8 cellular contexts compared by ENCODE assay signal in genomic region chr11:9138612-9139579, GRCh38. TPM values are rescaled to one million over a fixed set of nuclear protein-coding genes. Genes with fewer than 3 reads are reported as not detected.
DNase-seq lines count a peak whose midpoint lies in the region; ATAC-seq, FAIRE-seq and TF ChIP-seq lines count a peak whose summit lies in the region.

No MANE protein-coding gene starts in this region.

- H3K9ac ChIP-seq in endodermal cell (ENCODE audit: extremely low read depth, low read length, poor library complexity, severe bottlenecking) (no peak overlapping the region), mesendoderm (ENCODE audit: low read length) (no peak overlapping the region)

- H3K9me3 ChIP-seq in A549 = no peaks in the 10 kb centered on the region
- H3K9me3 ChIP-seq in SJSA1 (replicated peaks) = no peaks in the 10 kb centered on the region
- no peaks in the 10 kb centered on the region for H3K9me3 ChIP-seq in endodermal cell (ENCODE audit: control insufficient read depth, low read length)

- no peaks in the 10 kb centered on the region for H3K9me3 Mint-ChIP-seq in endodermal cell

- H3K4ac ChIP-seq in mesendoderm (ENCODE audit: low read depth, low read length) = no peak overlapping the region

- H3K4me3 ChIP-seq in A549 = no peak overlapping the region
- H3K4me3 ChIP-seq in SJSA1 = no peak overlapping the region
- no peak overlapping the region for H3K4me3 ChIP-seq in endodermal cell (ENCODE audit: low read length)
- H3K4me3 ChIP-seq in mesendoderm (ENCODE audit: low read length) = no peak overlapping the region

- CTCF ChIA-PET in A549 (lab: Yijun Ruan, JAX) = interaction anchor here (0.7 to 9.0 kb wide), 40 partner anchors 8 to 368 kb away, joined by 3 to 160 read pairs (median 5); partner anchors contain the start of gene SCUBE2
- CTCF ChIA-PET in GM10248 (lab: Yijun Ruan, JAX) = interaction anchor here (0.6 to 9.5 kb wide), 34 partner anchors 10 to 368 kb away, joined by 3 to 224 read pairs (median 6); a partner anchor contains a TSS

- H2AK5ac ChIP-seq in mesendoderm (ENCODE audit: low read length) = no peak overlapping the region

- no peak for TF ChIP-seq RAD21 in A549 (conservative IDR thresholded peaks at IDR 0.05 in 1 of 2, IDR thresholded peaks at IDR 0.05 in 1 of 2)

- H3K4me1 ChIP-seq in A549 = peaks cover 30% of the 10 kb centered on the region
- H3K4me1 ChIP-seq in SJSA1 (replicated peaks) = peaks cover 19% of the 10 kb centered on the region
- peaks cover 12% of the 10 kb centered on the region for H3K4me1 ChIP-seq in endodermal cell (ENCODE audit: control insufficient read depth, insufficient read depth, low read length)
- H3K4me1 ChIP-seq in mesendoderm (ENCODE audit: control insufficient read depth, low read depth, low read length) = no peaks in the 10 kb centered on the region

- no peak overlapping the region for H3K23ac ChIP-seq in mesendoderm (ENCODE audit: low read length)

- peaks cover 41% of the 10 kb centered on the region for H3K36me3 ChIP-seq in SJSA1
- H3K36me3 ChIP-seq in endodermal cell (ENCODE audit: control insufficient read depth, insufficient read depth, low read length) = peaks cover 79% of the 10 kb centered on the region
- peaks cover 15% of the 10 kb centered on the region for H3K36me3 ChIP-seq in mesendoderm (ENCODE audit: control insufficient read depth, insufficient read depth, low read length)

- H3K4me3 Mint-ChIP-seq in endodermal cell = no peak overlapping the region

- H3K27me3 ChIP-seq in SJSA1 (replicated peaks) (no peaks in the 10 kb centered on the region), endodermal cell (ENCODE audit: control insufficient read depth, insufficient read depth, low read length, poor library complexity, severe bottlenecking) (no peaks in the 10 kb centered on the region), mesendoderm (ENCODE audit: insufficient read depth, low read length, poor library complexity) (no peaks in the 10 kb centered on the region)

- no peak for TF ChIP-seq EP300 in A549 (IDR thresholded peaks at IDR 0.05)

- H3K4me2 ChIP-seq in A549 (peak overlapping the region; percentile 54), mesendoderm (ENCODE audit: low read length) (no peak overlapping the region)

- no peaks in the 10 kb centered on the region for H3K27me3 Mint-ChIP-seq in endodermal cell (ENCODE audit: insufficient read depth)

- no peak overlapping the region for H2BK15ac ChIP-seq in mesendoderm (replicated peaks; ENCODE audit: low read depth)

- no peak overlapping the region for H3K18ac ChIP-seq in mesendoderm (ENCODE audit: low read length)

- FAIRE-seq in A549 (lab: Jason Lieb, UNC) = peak; percentile 92

- no peaks in the 10 kb centered on the region for H3K79me1 ChIP-seq in mesendoderm (ENCODE audit: low read length)

- no peak for TF ChIP-seq POLR2A in A549 (IDR thresholded peaks at IDR 0.05; ENCODE audit: low read length)

- ATAC-seq in A549 (peak; percentile 80 to 82), HG02885 (IDR thresholded peaks at IDR 0.05; ENCODE audit: poor library complexity, unreplicated experiment) (no peak)

- H3K27ac ChIP-seq in A549 (peak overlapping the region; percentile 43 to 83; a peak in 5 of 6 replicates), SJSA1 (no peak overlapping the region), endodermal cell (ENCODE audit: low read depth, low read length) (no peak overlapping the region), mesendoderm (ENCODE audit: low read depth, low read length) (no peak overlapping the region)

- H4K8ac ChIP-seq in mesendoderm (ENCODE audit: low read depth, low read length) = no peak overlapping the region

- peaks cover 15% of the 10 kb centered on the region for H3K4me1 Mint-ChIP-seq in endodermal cell

- no peak overlapping the region for H3K56ac ChIP-seq in mesendoderm (ENCODE audit: low read length)

- no peak overlapping the region for H2BK120ac ChIP-seq in mesendoderm (ENCODE audit: low read depth, low read length)

- peak; percentile 82 to 86 for DNase-seq in A549 (ENCODE audit: low read depth in 1 of 2, low spot score in 1 of 2)
- DNase-seq in HS-27A (ENCODE audit: low read depth) = peak; percentile 73
- peak; percentile 63 to 81 for DNase-seq in SJSA1 (ENCODE audit: low read depth in 1 of 2, low spot score in 2 of 2)
- no peak for DNase-seq in endodermal cell
- peak; percentile 96 for DNase-seq in renal cortical epithelial cell (ENCODE audit: low read depth)
- DNase-seq in GM10248 (ENCODE audit: extremely low spot score) = no peak
- DNase-seq in mesendoderm = no peak

- H3K36me3 Mint-ChIP-seq in endodermal cell (ENCODE audit: low read depth) = peaks cover 67% of the 10 kb centered on the region

- POLR2A ChIA-PET in A549 (lab: Yijun Ruan, JAX) = interaction anchor here (0.6 to 1.5 kb wide), 3 partner anchors 89 to 449 kb away, joined by 3 to 7 read pairs (median 4); partner anchors contain the start of gene ZNF143
- POLR2A ChIA-PET in GM10248 (lab: Yijun Ruan, JAX) = no interaction called here

- no peak overlapping the region for H4K5ac ChIP-seq in mesendoderm (ENCODE audit: low read length)

- no peak for TF ChIP-seq CTCF in A549 (IDR thresholded peaks at IDR 0.05)
- no peak for TF ChIP-seq CTCF in endodermal cell (conservative IDR thresholded peaks at IDR 0.05)
- no peak for TF ChIP-seq CTCF in GM10248 (IDR thresholded peaks at IDR 0.05; ENCODE audit: control extremely low read depth, extremely low read depth, low read depth, missing control alignments)

- no peak overlapping the region for H2BK5ac ChIP-seq in mesendoderm (ENCODE audit: low read length)

- H3K27ac Mint-ChIP-seq in endodermal cell = peak overlapping the region; percentile 22

- WGBS in A549 (ENCODE audit: missing lambda C conversion rate) = 20% methylated on average over 16 of the region's 18 CpGs
- WGBS in endodermal cell (ENCODE audit: insufficient coverage in 1 of 2, insufficient read length in 1 of 2), 2 experiments = 89 to 92% methylated on average over 8 to 15 of the region's 18 CpGs
- no CpG with 5 or more reads among the region's 18 CpGs for WGBS in mesendoderm (ENCODE audit: extremely low coverage, insufficient coverage, low lambda C conversion rate)

- H3K79me2 ChIP-seq in mesendoderm (ENCODE audit: control insufficient read depth, insufficient read depth, low read length) = no peaks in the 10 kb centered on the region

TF ChIP-seq in A549, 52 proteins besides CTCF, POLR2A, EP300 and RAD21:
- TF ChIP-seq SMC3 (IDR thresholded peaks at IDR 0.05) (no peak), RARB (CRISPR knock-in tag; IDR thresholded peaks at IDR 0.05) (no peak), RNF2 (IDR thresholded peaks at IDR 0.05; ENCODE audit: borderline replicate concordance, low read depth) (no peak), GATA3 (IDR thresholded peaks at IDR 0.05; ENCODE audit: borderline replicate concordance) (peak; percentile 53; the same call in 1 of the 2 replicates), FOSL2 (IDR thresholded peaks at IDR 0.05) (peak; percentile 85), FOSL2 (CRISPR knock-in tag; IDR thresholded peaks at IDR 0.05) (peak; percentile 93), HOXB5 (CRISPR knock-in tag; IDR thresholded peaks at IDR 0.05) (no peak), HES2 (IDR thresholded peaks at IDR 0.05) (no peak), CHD4 (IDR thresholded peaks at IDR 0.05; ENCODE audit: borderline replicate concordance) (no peak), BCL3 (IDR thresholded peaks at IDR 0.05) (no peak), JUNB (IDR thresholded peaks at IDR 0.05) (peak; percentile 70), EHF (CRISPR knock-in tag; IDR thresholded peaks at IDR 0.05) (no peak; the same call in 1 of the 2 replicates), SREBF2 (IDR thresholded peaks at IDR 0.05) (no peak), TFCP2L1 (CRISPR knock-in tag; IDR thresholded peaks at IDR 0.05) (no peak), CEBPB (IDR thresholded peaks at IDR 0.05) (no peak), NFE2L2 (conservative IDR thresholded peaks at IDR 0.05; ENCODE audit: low read length) (no peak), MAX (IDR thresholded peaks at IDR 0.05) (peak; percentile 74), E2F6 (IDR thresholded peaks at IDR 0.05; ENCODE audit: borderline replicate concordance, low read depth) (peak; percentile 88), ZC3H11A (IDR thresholded peaks at IDR 0.05) (no peak), JUN (IDR thresholded peaks at IDR 0.05) (peak in 1 of 2 experiments; percentile 48; a peak in 1 of 5 replicates)

RNA-seq across cellular contexts. Expression of gene SCUBE2, which starts 47.5 kb away (rescaled TPM):
- polyA plus RNA-seq in A549 (2011; rRNA removed) = 0.63 and 1.4 TPM in 2 replicates
- 0.26 TPM in 2 replicates for polyA plus RNA-seq in A549 (2012; cell fraction: cytosol; rRNA removed)
- 0.29 and 0.36 TPM in 2 replicates for polyA plus RNA-seq in A549 (2012; cell fraction: nucleus; rRNA removed)
- 0.21 to 0.49 TPM (median 0.45 TPM) in 3 replicates for polyA plus RNA-seq in A549 (2017; fragmentation: RNase III; extraction: RNeasy Plus Mini Kit Qiagen cat#74134 plus additional on column Dnase treatment)
- 1.3 TPM in 2 replicates for polyA minus RNA-seq in A549 (2011; rRNA and poly(A)+ RNA removed)
- not detected in 2 replicates for total RNA-seq in SJSA1 (2014; rRNA removed; shearing (Covaris generic))
- 1 to 10 TPM; 1.5 to 2.0 TPM for total RNA-seq in endodermal cell
- polyA plus RNA-seq in endodermal cell (2013, experiment 1 of 2) = 12.1 TPM
- polyA plus RNA-seq in endodermal cell (2013, experiment 2 of 2) = 8.9 TPM
- 0.87 and 1.4 TPM in 2 replicates for total RNA-seq in renal cortical epithelial cell
- polyA plus RNA-seq in mesendoderm (2013, experiment 1 of 2) = 0.25 TPM
- polyA plus RNA-seq in mesendoderm (2013, experiment 2 of 2) = 0.21 TPM

Comparison
In these comparisons a context has a peak if more than half of its experiments do, and no peak if none do; other contexts are left out.
1. DNase-seq: peak in A549 (2 of 2), HS-27A (single experiment), SJSA1 (2 of 2) and renal cortical epithelial cell (single experiment); none in endodermal cell (single experiment), GM10248 (single experiment) and mesendoderm (single experiment).
2. H3K27ac ChIP-seq: peak in A549 (2 of 2); none in SJSA1 (single experiment), endodermal cell (single experiment) and mesendoderm (single experiment).